In genomic region chr7:129750091-129750870, GRCh38 we compare ENCODE assay signal across 16 cellular contexts.
"Had no signal": no experiment of that assay in that cellular context is flagged by ENCODE, and none has a peak within 500 bp of the region (broad histone marks: within the 10 kb centered on the region; RNA-seq: fewer than 3 reads in every experiment).

No MANE protein-coding gene starts in this region.

- H3K36me3 ChIP-seq: ovary had no signal

- H3K27ac Mint-ChIP-seq: activated CD4-positive, alpha-beta memory T cell treated with anti-CD3 and anti-CD28 coated beads for 36 hours; activated CD4-positive, alpha-beta T cell treated with anti-CD3 and anti-CD28 coated beads for 36 hours; activated naive CD4-positive, alpha-beta T cell treated with anti-CD3 and anti-CD28 coated beads, Interleukin-2, amount 50 U/mL, for 24 hours; dendritic cell treated with granulocyte-macrophage colony-stimulating factor and Interleukin-4, amounts not matched to agents 40 ng/mL and 50 ng/mL, for 4 days; T-helper 2 cell treated with Interferon-gamma antibody and Interleukin-4, amounts not matched to agents 5 μg/mL and 100 μg/mL, for 36 hours had no signal

- H3K27ac ChIP-seq: ovary, right lobe of liver, thoracic aorta had no signal

- H3K27me3 ChIP-seq: ovary, right lobe of liver had no signal

- DNase-seq: activated CD4-positive, alpha-beta memory T cell treated with anti-CD3 and anti-CD28 coated beads for 36 hours; activated CD4-positive, alpha-beta T cell treated with anti-CD3 and anti-CD28 coated beads for 36 hours; activated effector memory CD4-positive, alpha-beta T cell treated with anti-CD3 and anti-CD28 coated beads, Interleukin-2, amount 50 U/mL, for 16 hours; activated T-cell treated with anti-CD3 and anti-CD28 coated beads, Interleukin-2, amount 50 U/mL, for 48 hours; effector memory CD4-positive, alpha-beta T cell; islet precursor cell; naive B cell; ovary; right lobe of liver; SW 1271 had no signal

- ATAC-seq: activated CD4-positive, alpha-beta T cell treated with anti-CD3 and anti-CD28 coated beads for 36 hours; right lobe of liver had no signal

- H3K4me2 ChIP-seq: smooth muscle cell had no signal

- H3K4me1 Mint-ChIP-seq: activated CD4-positive, alpha-beta T cell treated with anti-CD3 and anti-CD28 coated beads for 36 hours; activated naive CD4-positive, alpha-beta T cell treated with anti-CD3 and anti-CD28 coated beads, Interleukin-2, amount 50 U/mL, for 24 hours had no signal

- H3K4me3 Mint-ChIP-seq: activated CD4-positive, alpha-beta memory T cell treated with anti-CD3 and anti-CD28 coated beads for 36 hours; activated CD4-positive, alpha-beta T cell treated with anti-CD3 and anti-CD28 coated beads for 36 hours; activated naive CD4-positive, alpha-beta T cell treated with anti-CD3 and anti-CD28 coated beads, Interleukin-2, amount 50 U/mL, for 24 hours; brain; dendritic cell treated with granulocyte-macrophage colony-stimulating factor and Interleukin-4, amounts not matched to agents 40 ng/mL and 50 ng/mL, for 4 days; naive B cell; T-helper 2 cell treated with Interferon-gamma antibody and Interleukin-4, amounts not matched to agents 5 μg/mL and 100 μg/mL, for 36 hours had no signal

- H3K9me3 ChIP-seq: ovary, right lobe of liver, thoracic aorta had no signal

- H3K4me3 ChIP-seq: ovary, right lobe of liver, smooth muscle cell, thoracic aorta had no signal

- H3K4me1 ChIP-seq: right lobe of liver had no signal

- H3K27me3 Mint-ChIP-seq: activated CD4-positive, alpha-beta memory T cell treated with anti-CD3 and anti-CD28 coated beads for 36 hours; activated CD4-positive, alpha-beta T cell treated with anti-CD3 and anti-CD28 coated beads for 36 hours; activated naive CD4-positive, alpha-beta T cell treated with anti-CD3 and anti-CD28 coated beads, Interleukin-2, amount 50 U/mL, for 24 hours; brain; dendritic cell treated with granulocyte-macrophage colony-stimulating factor and Interleukin-4, amounts not matched to agents 40 ng/mL and 50 ng/mL, for 4 days; naive B cell had no signal
